21 cellular contexts compared by ENCODE assay signal in the genomic region with DNA sequence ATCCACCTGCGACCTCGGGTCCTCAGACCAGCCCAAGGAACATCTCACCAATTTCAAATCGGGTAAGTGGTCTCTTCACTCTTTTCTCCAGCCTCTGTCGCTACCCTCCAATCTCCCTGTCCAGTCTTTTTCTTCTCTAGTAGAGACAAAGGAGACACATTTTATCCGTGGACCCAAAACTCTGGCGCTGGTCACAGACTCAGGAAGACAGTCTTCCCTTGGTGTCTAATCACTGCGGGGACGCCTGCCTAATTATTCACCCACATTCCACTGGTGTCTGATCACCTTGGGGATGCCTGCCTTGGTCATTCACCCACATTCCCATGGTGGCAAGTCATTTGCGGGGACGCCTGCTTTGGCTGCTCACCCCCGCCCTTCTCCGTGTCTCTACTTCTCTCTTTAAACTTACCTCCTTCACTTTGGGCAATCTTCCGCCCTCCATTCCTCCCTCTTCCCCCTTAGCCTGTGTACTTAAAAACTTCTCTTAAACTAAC. TPM values are rescaled to one million over a fixed set of nuclear protein-coding genes. Genes with fewer than 3 reads are reported as not detected.
DNase-seq lines count a peak whose midpoint lies in the region; ATAC-seq and TF ChIP-seq lines count a peak whose summit lies in the region.
"Had no signal": no experiment of that assay in that cellular context is flagged by ENCODE, and none has a peak within 500 bp of the region (broad histone marks: within the 10 kb centered on the region; RNA-seq: fewer than 3 reads in every experiment).

No MANE protein-coding gene starts in this region.

- H3K27ac Mint-ChIP-seq in Calu3 (ENCODE audit: unreplicated experiment), result no peak overlapping the region
- peak overlapping the region in 1 of 10 donors; percentile 49 for H3K27ac Mint-ChIP-seq in naive thymus-derived CD8-positive, alpha-beta T cell
- H3K27ac Mint-ChIP-seq: H9 had no signal

- peak; percentile 76 for TF ChIP-seq POLR2A in erythroblast (IDR thresholded peaks at IDR 0.05; ENCODE audit: low read length)

- peak overlapping the region; percentile 83 for H3K4me2 ChIP-seq in PC-9
- H3K4me2 ChIP-seq: KMS-11 had no signal

- ATAC-seq in HG03039 (IDR thresholded peaks at IDR 0.05; ENCODE audit: unreplicated experiment) (no peak), HG02588 (IDR thresholded peaks at IDR 0.05; ENCODE audit: unreplicated experiment) (no peak)
- no peak for ATAC-seq in naive thymus-derived CD8-positive, alpha-beta T cell
- ATAC-seq: HepG2, SK-N-SH treated with all-trans-retinoic acid at 6 μM for 48 hours had no signal

- no peak for TF ChIP-seq CTCF in Calu3 (IDR thresholded peaks at IDR 0.05; ENCODE audit: unreplicated experiment)
- no peak for TF ChIP-seq CTCF in PC-9 (conservative IDR thresholded peaks at IDR 0.05)

- no peaks in the 10 kb centered on the region for H3K9me2 ChIP-seq in PC-9 (ENCODE audit: insufficient read depth)

- H3K36me3 Mint-ChIP-seq in Calu3 (ENCODE audit: insufficient read depth, unreplicated experiment), result no peaks in the 10 kb centered on the region
- H3K36me3 Mint-ChIP-seq in naive thymus-derived CD8-positive, alpha-beta T cell, result no peaks in the 10 kb centered on the region

- H3K4me3 Mint-ChIP-seq in Calu3 (ENCODE audit: low read depth, unreplicated experiment), result no peak overlapping the region
- no peak overlapping the region for H3K4me3 Mint-ChIP-seq in naive thymus-derived CD8-positive, alpha-beta T cell
- H3K4me3 Mint-ChIP-seq: H9 had no signal

- H2AFZ ChIP-seq in PC-9, result no peak overlapping the region

- no peaks in the 10 kb centered on the region for H3K9me3 Mint-ChIP-seq in Calu3 (ENCODE audit: low read depth, unreplicated experiment)
- H3K9me3 Mint-ChIP-seq in naive thymus-derived CD8-positive, alpha-beta T cell, result no peaks in the 10 kb centered on the region

- H3K9me3 ChIP-seq in PC-9 (ENCODE audit: insufficient read depth, low read depth), result no peaks in the 10 kb centered on the region
- H3K9me3 ChIP-seq: Peyer's patch had no signal

- POLR2A ChIA-PET in PC-9 (lab: Charles Lee; ENCODE audit: unreplicated experiment), result interaction anchor here (1.5 kb wide), 1 partner anchor 8 kb away, joined by 17 read pairs; no protein-coding TSS in a partner anchor
- POLR2A ChIA-PET in naive thymus-derived CD8-positive, alpha-beta T cell (lab: Charles Lee), result no interaction called here

- peak overlapping the region; percentile 64 for H3K4me3 ChIP-seq in PC-9
- H3K4me3 ChIP-seq: Peyer's patch had no signal

- H3K27me3 Mint-ChIP-seq in Calu3 (ENCODE audit: unreplicated experiment), result no peaks in the 10 kb centered on the region
- no peaks in the 10 kb centered on the region for H3K27me3 Mint-ChIP-seq in naive thymus-derived CD8-positive, alpha-beta T cell

- DNase-seq in A172 (ENCODE audit: low spot score) (peak; percentile 81), Calu3 (peak; percentile 51), PC-9 (peak; percentile 71 to 88), erythroblast (lab: John Stamatoyannopoulos, UW) (no peak)
- no peak for DNase-seq in effector CD4-positive, alpha-beta T cell
- no peak for DNase-seq in naive thymus-derived CD8-positive, alpha-beta T cell
- DNase-seq: H9, NCI-H1105, NCI-H1694, NCI-H2107, NCI-H2227 treated with DMSO at 0.1 percent for 48 hours, NCI-H524 treated with DMSO at 0.1 percent for 48 hours, SHP77 had no signal

- H3K27ac ChIP-seq in PC-9, result peak overlapping the region; percentile 99
- H3K27ac ChIP-seq: C4-2B, KMS-11, Peyer's patch had no signal

- BruUV-seq in Calu3 (replicated peaks; lab: Mats Ljungman, UMichigan) (TSS peak; percentile 27), PC-9 (replicated peaks; lab: Mats Ljungman, UMichigan) (TSS peak; percentile 52)

- H3K36me3 ChIP-seq in PC-9 (ENCODE audit: low read depth), result peaks cover 43% of the 10 kb centered on the region
- H3K36me3 ChIP-seq: Peyer's patch had no signal

- intact Hi-C loops in Calu3 (cut with micrococcal nuclease; ENCODE audit: unreplicated experiment) (no loop called here), PC-9 (cut with micrococcal nuclease; ENCODE audit: unreplicated experiment) (loop anchor here (2.0 to 5.0 kb wide), 2 partner anchors 157 to 189 kb away; a partner anchor contains a TSS)

- no peaks in the 10 kb centered on the region for H3K27me3 ChIP-seq in PC-9 (ENCODE audit: insufficient read depth, low read depth)
- H3K27me3 ChIP-seq: Peyer's patch had no signal

- peaks cover 77% of the 10 kb centered on the region for H3F3A ChIP-seq in PC-9 (ENCODE audit: insufficient read depth, low read depth)

- H3K4me1 ChIP-seq in PC-9 (replicated peaks; ENCODE audit: insufficient read depth), result peaks cover 53% of the 10 kb centered on the region
- H3K4me1 ChIP-seq: Peyer's patch had no signal

- CTCF ChIA-PET in Calu3 (lab: Charles Lee), result no interaction called here
- CTCF ChIA-PET in PC-9 (lab: Charles Lee), result no interaction called here

- H3K79me2 ChIP-seq in PC-9 (ENCODE audit: low read depth), result peaks cover 63% of the 10 kb centered on the region

- H3K4me1 Mint-ChIP-seq in Calu3 (ENCODE audit: low read depth, unreplicated experiment), result peaks cover 6% of the 10 kb centered on the region
- peaks cover 0 to 3% (median 1%) of the 10 kb centered on the region in 4 donors for H3K4me1 Mint-ChIP-seq in naive thymus-derived CD8-positive, alpha-beta T cell
- H3K4me1 Mint-ChIP-seq: H9 had no signal

- H4K20me1 ChIP-seq in PC-9 (ENCODE audit: insufficient read depth), result no peaks in the 10 kb centered on the region

RNA-seq across cellular contexts. Expression of a gene that starts 13.9 kb away (rescaled TPM):
- not detected in 2 replicates for total RNA-seq in A172 (2014; rRNA removed; shearing (Covaris generic))
- total RNA-seq in Calu3 (2022) (4.4 and 4.9 TPM in 2 replicates), PC-9 (2021) (0.20 TPM in 1 of 2 replicates, not detected in the other)
- not detected for total RNA-seq in naive thymus-derived CD8-positive, alpha-beta T cell
- polyA plus RNA-seq in naive thymus-derived CD8-positive, alpha-beta T cell, result not detected
- total RNA-seq: A673, H9, HepG2, Peyer's patch had no signal
- polyA plus RNA-seq: HepG2 had no signal

RNA-seq across cellular contexts. Expression of a gene that starts 41.9 kb away (rescaled TPM):
- not detected in 2 replicates for total RNA-seq in A172 (2014; rRNA removed; shearing (Covaris generic))
- total RNA-seq in Calu3 (2022) (not detected in 2 replicates), PC-9 (2021) (not detected in 2 replicates)
- total RNA-seq in naive thymus-derived CD8-positive, alpha-beta T cell, result not detected
- not detected for polyA plus RNA-seq in naive thymus-derived CD8-positive, alpha-beta T cell
- total RNA-seq: A673, H9, HepG2, Peyer's patch had no signal
- polyA plus RNA-seq: HepG2 had no signal

Comparison
In these comparisons a context has a peak if more than half of its experiments do, and no peak if none do; other contexts are left out.
1. DNase-seq: peak in A172 (single experiment), Calu3 (single experiment) and PC-9 (2 of 2); none in erythroblast (0 of 2), effector CD4-positive, alpha-beta T cell (single experiment) and naive thymus-derived CD8-positive, alpha-beta T cell (0 of 10).